In the genomic region with DNA sequence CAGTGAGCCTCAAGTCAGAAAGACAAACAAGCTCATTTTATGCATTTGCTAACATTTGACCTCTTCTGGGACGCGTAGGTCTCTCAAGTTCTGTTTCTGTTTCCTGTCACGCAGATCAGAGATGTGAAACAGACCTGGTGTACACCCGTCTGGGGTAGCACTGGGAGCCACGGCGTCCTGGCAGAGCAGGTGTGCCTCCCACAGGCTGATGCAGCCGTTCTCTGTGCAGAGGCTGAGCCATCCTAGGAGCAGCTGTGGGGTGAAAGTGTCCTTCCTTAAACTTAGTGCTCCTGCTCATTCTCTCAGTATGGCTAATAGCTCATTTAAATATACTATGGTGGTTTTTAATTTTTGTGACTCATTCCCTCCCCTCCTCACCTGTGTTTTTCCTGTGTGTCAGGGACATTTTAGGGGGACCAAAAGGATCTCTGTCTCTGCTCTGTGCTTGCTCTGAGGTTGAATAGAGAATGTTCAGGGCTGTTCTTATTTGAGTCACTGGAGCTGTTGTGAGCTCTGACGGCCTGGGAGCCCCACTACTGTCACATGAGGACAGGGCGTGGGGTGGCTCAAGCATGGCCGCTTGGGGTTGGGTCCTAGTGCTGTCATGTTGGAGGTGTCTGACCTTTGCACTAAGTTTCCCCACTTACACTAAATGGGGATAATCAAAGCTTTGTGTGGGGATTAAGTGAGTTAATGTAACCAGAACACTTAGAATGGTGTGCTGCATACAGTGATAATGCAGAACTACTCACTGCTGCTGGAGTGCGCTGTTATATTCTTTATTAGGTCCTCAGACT, we compare ENCODE assay signal across 8 cellular contexts. TPM values are rescaled to one million over a fixed set of nuclear protein-coding genes. Genes with fewer than 3 reads are reported as not detected.
DNase-seq lines count a peak whose midpoint lies in the region; ATAC-seq and TF ChIP-seq lines count a peak whose summit lies in the region.

No MANE protein-coding gene starts in this region.

- peak in 4 of 5 donors; percentile 14 to 37 (median 26) for DNase-seq in CD4-positive, alpha-beta memory T cell
- DNase-seq in activated CD8-positive, alpha-beta T cell treated with anti-CD3 and anti-CD28 coated beads for 36 hours: peak; percentile 92
- DNase-seq in naive B cell (peak; percentile 44), Right ventricle myocardium superior (no peak), gastrocnemius medialis (no peak), DMS 273 treated with DMSO at 0.1 percent for 48 hours (lab: John Stamatoyannopoulos, UW) (no peak)

- H3K4me1 ChIP-seq in CD4-positive, alpha-beta memory T cell (ENCODE audit: insufficient read depth, low read length): peaks cover 17% of the 10 kb centered on the region
- H3K4me1 ChIP-seq in gastrocnemius medialis: peaks cover 42 to 46% of the 10 kb centered on the region in 2 donors

- H3K4me1 Mint-ChIP-seq in CD4-positive, alpha-beta memory T cell: peaks cover 24 to 53% (median 38%) of the 10 kb centered on the region in 4 donors
- H3K4me1 Mint-ChIP-seq in activated CD8-positive, alpha-beta T cell treated with anti-CD3 and anti-CD28 coated beads for 36 hours (ENCODE audit: low read depth): peaks cover 83% of the 10 kb centered on the region
- H3K4me1 Mint-ChIP-seq in naive B cell: peaks cover 56 to 84% (median 82%) of the 10 kb centered on the region in 3 donors

- CTCF ChIA-PET in CD4-positive, alpha-beta memory T cell (lab: Charles Lee; ENCODE audit: partially characterized antibody): interaction anchor here (0.7 to 1.7 kb wide), 9 partner anchors 10 to 437 kb away, joined by 3 to 5 read pairs (median 3); a partner anchor contains a TSS
- CTCF ChIA-PET in activated CD8-positive, alpha-beta T cell treated with anti-CD3 and anti-CD28 coated beads for 36 hours (lab: Charles Lee): interaction anchor here (0.7 to 5.2 kb wide), 9 partner anchors 14 to 454 kb away, joined by 3 to 41 read pairs (median 3); a partner anchor contains a TSS

- intact Hi-C loops in CD4-positive, alpha-beta memory T cell (cut with micrococcal nuclease): no loop called here
- intact Hi-C loops in activated CD8-positive, alpha-beta T cell treated with anti-CD3 and anti-CD28 coated beads for 36 hours (cut with micrococcal nuclease): loop anchor here (5.0 kb wide), 1 partner anchor 33 kb away; no protein-coding TSS in a partner anchor
- intact Hi-C loops in Right ventricle myocardium superior (cut with DNase I): no loop called here
- intact Hi-C loops in gastrocnemius medialis (cut with DNase I; ENCODE audit: low total_unique reads): no loop called here

- in situ Hi-C loops in gastrocnemius medialis (cut with MboI; ENCODE audit: low sequenced_read_pairs in 4 of 4): no loop called here

- H3K36me3 ChIP-seq in CD4-positive, alpha-beta memory T cell (ENCODE audit: insufficient read depth, low read length): no peaks in the 10 kb centered on the region
- no peaks in the 10 kb centered on the region for H3K36me3 ChIP-seq in gastrocnemius medialis

- H3K27ac Mint-ChIP-seq in CD4-positive, alpha-beta memory T cell: peak overlapping the region in 4 of 7 donors; percentile 3 to 25 (median 14)
- H3K27ac Mint-ChIP-seq in activated CD8-positive, alpha-beta T cell treated with anti-CD3 and anti-CD28 coated beads for 36 hours: peak overlapping the region; percentile 89
- peak overlapping the region in 5 of 6 donors; percentile 26 to 87 (median 74) for H3K27ac Mint-ChIP-seq in naive B cell

- H3K27me3 Mint-ChIP-seq in CD4-positive, alpha-beta memory T cell: no peaks in the 10 kb centered on the region
- H3K27me3 Mint-ChIP-seq in activated CD8-positive, alpha-beta T cell treated with anti-CD3 and anti-CD28 coated beads for 36 hours: no peaks in the 10 kb centered on the region
- no peaks in the 10 kb centered on the region for H3K27me3 Mint-ChIP-seq in naive B cell

- H3K4me3 Mint-ChIP-seq in CD4-positive, alpha-beta memory T cell: peak overlapping the region in 5 of 8 donors; percentile 6 to 47 (median 40)
- H3K4me3 Mint-ChIP-seq in activated CD8-positive, alpha-beta T cell treated with anti-CD3 and anti-CD28 coated beads for 36 hours: peak overlapping the region; percentile 24
- peak overlapping the region in 4 of 8 donors; percentile 26 to 82 (median 56) for H3K4me3 Mint-ChIP-seq in naive B cell

- H3K36me3 Mint-ChIP-seq in CD4-positive, alpha-beta memory T cell: peaks cover 10 to 17% of the 10 kb centered on the region in 2 donors
- H3K36me3 Mint-ChIP-seq in activated CD8-positive, alpha-beta T cell treated with anti-CD3 and anti-CD28 coated beads for 36 hours (ENCODE audit: low read depth): peaks cover 25% of the 10 kb centered on the region
- peaks cover 7 to 8% of the 10 kb centered on the region in 2 donors for H3K36me3 Mint-ChIP-seq in naive B cell

- no peaks in the 10 kb centered on the region for H3K9me3 Mint-ChIP-seq in CD4-positive, alpha-beta memory T cell
- no peaks in the 10 kb centered on the region for H3K9me3 Mint-ChIP-seq in activated CD8-positive, alpha-beta T cell treated with anti-CD3 and anti-CD28 coated beads for 36 hours
- peaks cover 0 to 1% (median 0%) of the 10 kb centered on the region in 7 donors for H3K9me3 Mint-ChIP-seq in naive B cell

- no peaks in the 10 kb centered on the region for H3K9me3 ChIP-seq in CD4-positive, alpha-beta memory T cell (ENCODE audit: control insufficient read depth in 1 of 2, low read length in 2 of 2)
- no peaks in the 10 kb centered on the region for H3K9me3 ChIP-seq in gastrocnemius medialis

- no peak for TF ChIP-seq CTCF in activated CD8-positive, alpha-beta T cell treated with anti-CD3 and anti-CD28 coated beads for 36 hours (IDR thresholded peaks at IDR 0.05)
- no peak for TF ChIP-seq CTCF in gastrocnemius medialis (IDR thresholded peaks at IDR 0.05 in 4 of 5, conservative IDR thresholded peaks at IDR 0.05 in 1 of 5)

- H3K27me3 ChIP-seq in CD4-positive, alpha-beta memory T cell (ENCODE audit: insufficient read depth, low read length): no peaks in the 10 kb centered on the region
- no peaks in the 10 kb centered on the region for H3K27me3 ChIP-seq in gastrocnemius medialis

- ATAC-seq in GM19395 (IDR thresholded peaks at IDR 0.05; ENCODE audit: unreplicated experiment) (peak; percentile 86), HG03378 (IDR thresholded peaks at IDR 0.05; ENCODE audit: unreplicated experiment) (peak; percentile 85), naive B cell (ENCODE audit: low read depth in 2 of 2) (peak; percentile 73 to 87), Right ventricle myocardium superior (ENCODE audit: poor library complexity) (no peak), gastrocnemius medialis (no peak)
- ATAC-seq in activated CD8-positive, alpha-beta T cell treated with anti-CD3 and anti-CD28 coated beads for 36 hours: peak; percentile 90

- H3K27ac ChIP-seq in CD4-positive, alpha-beta memory T cell (ENCODE audit: low read depth, low read length): no peak overlapping the region
- H3K27ac ChIP-seq in gastrocnemius medialis: peak overlapping the region in 1 of 4 donors; percentile 27

- TF ChIP-seq POLR2A in gastrocnemius medialis (IDR thresholded peaks at IDR 0.05): no peak

- H3K4me3 ChIP-seq in CD4-positive, alpha-beta memory T cell (ENCODE audit: low read length in 2 of 2): no peak overlapping the region
- no peak overlapping the region for H3K4me3 ChIP-seq in gastrocnemius medialis

- POLR2A ChIA-PET in CD4-positive, alpha-beta memory T cell (lab: Charles Lee; ENCODE audit: partially characterized antibody): interaction anchor here (1.0 kb wide), 1 partner anchor 43 kb away, joined by 4 read pairs; a partner anchor contains a TSS
- POLR2A ChIA-PET in activated CD8-positive, alpha-beta T cell treated with anti-CD3 and anti-CD28 coated beads for 36 hours (lab: Charles Lee): interaction anchor here (0.5 to 3.5 kb wide), 13 partner anchors 11 to 185 kb away, joined by 3 to 20 read pairs (median 4); no protein-coding TSS in a partner anchor

RNA-seq across cellular contexts. Expression of a gene that starts 43.0 kb away (rescaled TPM):
- 10 to 100 TPM; 18.9 to 20.9 TPM for total RNA-seq in CD4-positive, alpha-beta memory T cell
- polyA plus RNA-seq in CD4-positive, alpha-beta memory T cell: 10 to 100 TPM; 11.5 to 12.6 TPM
- total RNA-seq in activated CD8-positive, alpha-beta T cell treated with anti-CD3 and anti-CD28 coated beads for 36 hours: 10 to 100 TPM; 40.1 to 42.3 TPM
- 10 to 100 TPM; 15.1 to 22.4 (median 17.5) TPM for polyA plus RNA-seq in naive B cell (ENCODE audit: low read depth in 6 of 6)
- total RNA-seq in Right ventricle myocardium superior (21.2 TPM), gastrocnemius medialis (100 to 1,000 TPM in 1 of 4 donors, 10 to 100 TPM in 3; 73.7 to 106 (median 78.3) TPM)

Comparison
In these comparisons a context has a peak if more than half of its experiments do, and no peak if none do; other contexts are left out.
1. DNase-seq: peak in CD4-positive, alpha-beta memory T cell (4 of 5), activated CD8-positive, alpha-beta T cell treated with anti-CD3 and anti-CD28 coated beads for 36 hours (single experiment) and naive B cell (single experiment); none in Right ventricle myocardium superior (single experiment), gastrocnemius medialis (0 of 2) and DMS 273 treated with DMSO at 0.1 percent for 48 hours (single experiment).
2. H3K27ac Mint-ChIP-seq: peak in every context shown above with its lines; median percentile 89 in activated CD8-positive, alpha-beta T cell treated with anti-CD3 and anti-CD28 coated beads for 36 hours; 74 in naive B cell; 14 in CD4-positive, alpha-beta memory T cell.
3. ATAC-seq: peak in GM19395 (single experiment), HG03378 (single experiment), activated CD8-positive, alpha-beta T cell treated with anti-CD3 and anti-CD28 coated beads for 36 hours (single experiment) and naive B cell (2 of 2); none in Right ventricle myocardium superior (single experiment) and gastrocnemius medialis (0 of 2).